ENCODE assay signal across 8 cellular contexts in the genomic region with DNA sequence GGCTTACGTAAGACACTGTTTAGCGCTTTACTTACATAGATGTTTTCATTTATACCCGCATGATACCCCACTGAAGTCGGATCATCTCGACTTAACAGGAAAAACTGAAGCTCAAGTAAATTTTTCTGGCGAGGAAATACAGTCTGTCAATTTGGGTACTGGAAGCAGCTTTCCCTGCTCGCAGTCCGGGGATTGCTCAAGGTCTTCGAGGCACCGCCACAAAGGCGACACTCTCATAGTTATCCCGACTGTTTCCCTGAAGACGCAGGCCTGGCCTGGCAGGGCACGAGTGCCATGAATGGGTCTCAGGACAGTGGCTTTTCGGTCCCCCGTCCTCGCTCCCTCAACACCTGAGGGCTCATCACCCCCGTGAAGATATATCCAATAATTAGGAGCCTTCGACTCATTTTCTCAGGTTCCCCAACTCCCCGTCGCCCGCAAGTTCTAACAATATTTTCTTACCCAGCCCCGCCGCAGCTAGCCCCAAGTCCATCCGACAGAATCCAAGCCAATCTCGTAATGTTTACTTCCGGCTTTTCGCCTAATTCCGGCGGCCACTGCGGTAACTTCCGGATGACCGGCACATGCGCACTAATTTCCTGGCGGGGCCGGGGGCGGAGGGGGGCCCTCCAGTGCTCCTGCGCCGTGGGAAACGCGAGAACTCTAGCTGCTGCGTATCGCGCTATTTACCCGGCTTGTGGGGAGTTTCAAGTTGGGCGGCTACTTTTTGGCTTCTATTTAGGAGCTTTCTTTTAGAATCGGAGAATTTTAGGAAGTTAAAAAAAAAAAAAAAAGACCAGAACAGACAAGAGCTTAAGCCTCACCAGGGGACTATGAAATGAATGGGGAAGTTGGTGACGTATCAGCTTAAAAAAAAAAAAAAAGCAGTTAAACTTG. TPM values are rescaled to one million over a fixed set of nuclear protein-coding genes. Genes with fewer than 3 reads are reported as not detected.
DNase-seq lines count a peak whose midpoint lies in the region; ATAC-seq and TF ChIP-seq lines count a peak whose summit lies in the region.

TSS of gene SLU7 (minus strand) at position 521 of the 897 bp plus-strand sequence. CDS start 3,787 bp downstream, outside the sequence.

- DNase-seq in DMS153 (lab: John Stamatoyannopoulos, UW) (peak; percentile 71), PC-9 (peak; percentile 87 to 97), erythroblast (lab: John Stamatoyannopoulos, UW) (peak; percentile 96)
- peak; percentile 88 for DNase-seq in Jurkat, Clone E6-1 (ENCODE audit: low read depth, low spot score)
- DNase-seq in activated T-cell treated with anti-CD3 and anti-CD28 coated beads, Interleukin-2, amount 50 U/mL, for 1 hour = peak; percentile 91
- peak; percentile 86 to 89 for DNase-seq in stimulated activated CD8-positive, alpha-beta memory T cell treated with anti-CD3 and anti-CD28 coated beads, Interleukin-7, amount 100 ng/mL, for 1 hour (ENCODE audit: low read depth in 2 of 2)

- TSS peak; percentile 75 for BruUV-seq in PC-9 (replicated peaks; lab: Mats Ljungman, UMichigan)

- CTCF ChIA-PET in PC-9 (lab: Charles Lee) = interaction anchor here (0.5 to 1.6 kb wide), 4 partner anchors 20 to 905 kb away, joined by 4 to 8 read pairs (median 4); no protein-coding TSS in a partner anchor

- no peaks in the 10 kb centered on the region for H3K27me3 ChIP-seq in PC-9 (ENCODE audit: insufficient read depth, low read depth)
- H3K27me3 ChIP-seq in mucosa of stomach (ENCODE audit: control insufficient read depth, insufficient read depth, low read length) = no peaks in the 10 kb centered on the region

- peaks cover 9% of the 10 kb centered on the region; the same call in 1 of the 2 replicates for H4K20me1 ChIP-seq in PC-9 (ENCODE audit: insufficient read depth)

- TF ChIP-seq POLR2A in erythroblast (IDR thresholded peaks at IDR 0.05; ENCODE audit: low read length) = peak; percentile 84

- peak within 1 kb of the TSS; percentile 97 for H3K4me3 ChIP-seq in Jurkat, Clone E6-1 (ENCODE audit: low read length)
- H3K4me3 ChIP-seq in PC-9 (peak within 1 kb of the TSS; percentile 66), mucosa of stomach (ENCODE audit: low read length) (peak within 1 kb of the TSS; percentile 97)

- H3K4me2 ChIP-seq in PC-9 = peak within 1 kb of the TSS; percentile 95

- peaks cover 45% of the 10 kb centered on the region for H3K4me1 ChIP-seq in PC-9 (replicated peaks; ENCODE audit: insufficient read depth)
- peaks cover 16% of the 10 kb centered on the region for H3K4me1 ChIP-seq in mucosa of stomach (ENCODE audit: control insufficient read depth, insufficient read depth, low read length)

- no peaks in the 10 kb centered on the region for H3K9me2 ChIP-seq in PC-9 (ENCODE audit: insufficient read depth)

- H3K79me2 ChIP-seq in PC-9 (ENCODE audit: low read depth) = peaks cover 55% of the 10 kb centered on the region

- ATAC-seq in GM21619 (IDR thresholded peaks at IDR 0.05; ENCODE audit: unreplicated experiment) = peak; percentile 65

- peaks cover 10% of the 10 kb centered on the region for H3K36me3 ChIP-seq in PC-9 (ENCODE audit: low read depth)
- no peaks in the 10 kb centered on the region for H3K36me3 ChIP-seq in mucosa of stomach (ENCODE audit: control insufficient read depth, insufficient read depth, low read length)

- intact Hi-C loops in PC-9 (cut with micrococcal nuclease; ENCODE audit: unreplicated experiment) = loop anchor here (2.0 kb wide), 1 partner anchor 18 kb away; the partner anchor contains the start of gene FAM200C

- no peak for TF ChIP-seq CTCF in PC-9 (conservative IDR thresholded peaks at IDR 0.05)

- H3F3A ChIP-seq in PC-9 (ENCODE audit: insufficient read depth, low read depth) = peaks cover 6% of the 10 kb centered on the region; the same call in 1 of the 2 replicates

- no peaks in the 10 kb centered on the region for H3K9me3 ChIP-seq in PC-9 (ENCODE audit: insufficient read depth, low read depth)
- no peaks in the 10 kb centered on the region for H3K9me3 ChIP-seq in mucosa of stomach (ENCODE audit: control insufficient read depth, low read length)

- H2AFZ ChIP-seq in PC-9 = peak within 1 kb of the TSS; percentile 86

- POLR2A ChIA-PET in PC-9 (lab: Charles Lee; ENCODE audit: unreplicated experiment) = interaction anchor here (0.5 to 0.8 kb wide), 6 partner anchors 11 to 1704 kb away, joined by 3 to 8 read pairs (median 5); no protein-coding TSS in a partner anchor

- peak within 1 kb of the TSS; percentile 99 for H3K9ac ChIP-seq in mucosa of stomach (ENCODE audit: low read length)

- H3K27ac ChIP-seq in PC-9 = peak within 1 kb of the TSS; percentile 85

RNA-seq across cellular contexts. Expression of gene SLU7, which starts in this region (rescaled TPM):
- 80.3 TPM for polyA plus RNA-seq in Jurkat, Clone E6-1 (2012; ENCODE audit: insufficient read depth, insufficient read length)
- 53.6 and 75.3 TPM in 2 replicates for total RNA-seq in PC-9 (2021)

Comparison
In these comparisons a context has a peak if more than half of its experiments do, and no peak if none do; other contexts are left out.
1. Peak in every context shown above with its lines: DNase-seq, ATAC-seq, H3K4me3 ChIP-seq and H3K27ac ChIP-seq.